In the genomic region with DNA sequence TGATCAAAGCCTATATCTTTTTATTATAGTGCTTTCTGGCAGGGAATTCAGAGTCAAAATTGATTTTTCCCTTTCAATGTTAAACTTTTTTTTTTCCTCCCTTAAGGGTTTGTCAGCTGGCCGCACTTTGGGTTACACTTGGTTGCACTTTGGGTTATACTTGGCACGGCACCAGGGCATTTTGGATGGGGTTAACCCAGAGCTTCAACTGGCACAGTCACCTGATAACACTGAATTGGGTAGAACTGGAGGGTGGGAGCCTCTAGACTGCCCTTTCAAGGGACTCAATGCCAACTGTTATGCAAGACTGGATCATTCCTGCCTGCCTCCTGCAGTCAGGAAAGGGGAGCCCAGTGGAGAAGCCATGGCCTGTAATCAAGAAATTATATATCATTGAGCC, we compare ENCODE assay signal across 21 cellular contexts.
DNase-seq lines count a peak whose midpoint lies in the region; ATAC-seq lines count a peak whose summit lies in the region.
"Had no signal": no experiment of that assay in that cellular context is flagged by ENCODE, and none has a peak within 500 bp of the region (broad histone marks: within the 10 kb centered on the region; RNA-seq: fewer than 3 reads in every experiment).

No MANE protein-coding gene starts in this region.

- peak overlapping the region; percentile 68 for H3K4me2 ChIP-seq in BLaER1

- no peaks in the 10 kb centered on the region for H3K9me3 ChIP-seq in BLaER1

- ATAC-seq in activated CD4-positive, CD25-positive, alpha-beta regulatory T cell treated with anti-CD3 and anti-CD28 coated beads, Interleukin-2, amount 50 U/mL, for 24 hours, result no peak
- no peak for ATAC-seq in HG03097 (IDR thresholded peaks at IDR 0.05; ENCODE audit: low FRiP score, unreplicated experiment)
- ATAC-seq: HCT116, PC-3, SK-N-SH treated with all-trans-retinoic acid at 6 μM for 48 hours had no signal

- no peaks in the 10 kb centered on the region for H4K20me1 ChIP-seq in BLaER1

- no peak overlapping the region for H3K4me3 ChIP-seq in BLaER1

- no peaks in the 10 kb centered on the region for H3K27me3 ChIP-seq in BLaER1

- peaks cover 56% of the 10 kb centered on the region for H3K4me1 ChIP-seq in BLaER1

- in situ Hi-C loops in ACHN (cut with HindIII; ENCODE audit: low pct_ligation_motif_present, low pct_unique_long_range_greater_than_20kb, low sequenced_read_pairs), result no loop called here

- no peaks in the 10 kb centered on the region for H3K36me3 ChIP-seq in BLaER1

- no peak overlapping the region for H3K9ac ChIP-seq in BLaER1

- H3K27ac ChIP-seq in BLaER1, result no peak overlapping the region
- H3K27ac ChIP-seq: RWPE1 had no signal

- DNase-seq in ACHN (peak; percentile 25), NCI-H2029 (lab: John Stamatoyannopoulos, UW) (peak; percentile 52), kidney tubule cell (ENCODE audit: low spot score) (peak; percentile 43), DMS79 treated with DMSO at 0.1 percent for 48 hours (lab: John Stamatoyannopoulos, UW) (no peak)
- DNase-seq: AML-193, COR-L47, GOT3, KBM-7, NCI-H1417 treated with DMSO at 0.1 percent for 48 hours, NCI-H1930, NCI-H82, PC-3, SIG-M5, T-helper 1 cell, T-helper 9 cell had no signal
